8 cellular contexts compared by ENCODE assay signal in genomic region chr14:95535226-95536021, GRCh38. TPM values are rescaled to one million over a fixed set of nuclear protein-coding genes. Genes with fewer than 3 reads are reported as not detected.
A peak's percentile ranks its signal among the peaks of the same experiment; 100 is the strongest.
DNase-seq lines count a peak whose midpoint lies in the region; ATAC-seq, FAIRE-seq and TF ChIP-seq lines count a peak whose summit lies in the region.

No MANE protein-coding gene starts in this region.

- H3K9me3 ChIP-seq in HUES48 (ENCODE audit: control insufficient read depth, insufficient read depth, low read length) (no peaks in the 10 kb centered on the region), GM12878 (replicated peaks; ENCODE audit: control insufficient read depth, insufficient read depth, low read length) (no peaks in the 10 kb centered on the region), lower lobe of right lung (no peaks in the 10 kb centered on the region)

- in situ Hi-C loops in GM12878 (cut with MboI) = no loop called here

- TF ChIP-seq POLR2A in GM12878 (IDR thresholded peaks at IDR 0.05; ENCODE audit: low read depth, low read length) = no peak

- H3K4me1 ChIP-seq in HUES48 (ENCODE audit: control insufficient read depth, insufficient read depth, low read length) (peaks cover 22% of the 10 kb centered on the region), GM12878 (ENCODE audit: control insufficient read depth, insufficient read depth, low read length) (peaks cover 8% of the 10 kb centered on the region; the same call in 1 of the 2 replicates), lower lobe of right lung (peaks cover 64% of the 10 kb centered on the region)

- peak overlapping the region; percentile 41 for H2AFZ ChIP-seq in GM12878 (ENCODE audit: control insufficient read depth, low read depth, low read length)

- peak overlapping the region; percentile 91 for H3K27ac Mint-ChIP-seq in type B pancreatic cell

- peak overlapping the region; percentile 99 for H3K4me3 Mint-ChIP-seq in type B pancreatic cell

- peak overlapping the region; percentile 92 for H3K4me2 ChIP-seq in GM12878 (ENCODE audit: control insufficient read depth, insufficient read depth)

- RAD21 ChIA-PET in GM12878 (lab: Charles Lee; ENCODE audit: unreplicated experiment) = no interaction called here

- H3K9ac ChIP-seq in HUES48 (ENCODE audit: low read depth, low read length) = peak overlapping the region; percentile 57
- H3K9ac ChIP-seq in GM12878 (ENCODE audit: control insufficient read depth, insufficient read depth, low read length) = peak overlapping the region; percentile 88

- SMC1A ChIA-PET in GM12878 (lab: Charles Lee; ENCODE audit: uncharacterized antibody, unreplicated experiment) = interaction anchor here (1.1 to 4.0 kb wide), 5 partner anchors 12 to 93 kb away, joined by 3 to 25 read pairs (median 5); no protein-coding TSS in a partner anchor

- H3K27me3 ChIP-seq in HUES48 (ENCODE audit: control insufficient read depth, insufficient read depth, low read length) (no peaks in the 10 kb centered on the region; the same call in 1 of the 2 replicates), GM12878 (replicated peaks in 1 of 2; ENCODE audit: control insufficient read depth in 2 of 2, insufficient read depth in 2 of 2, low read length in 1 of 2) (no peaks in the 10 kb centered on the region), lower lobe of right lung (ENCODE audit: low read depth) (no peaks in the 10 kb centered on the region)

- no TSS peak for BruUV-seq in GM12878 (replicated peaks; lab: Mats Ljungman, UMichigan)

- TF ChIP-seq CTCF in GM12878 (IDR thresholded peaks at IDR 0.05 in 2 of 3, conservative IDR thresholded peaks at IDR 0.05 in 1 of 3; ENCODE audit: control insufficient read depth in 2 of 3, extremely low read depth in 1 of 3, insufficient read depth in 1 of 3, low read depth in 3 of 3, low read length in 3 of 3) (no peak), lower lobe of right lung (IDR thresholded peaks at IDR 0.05) (no peak), type B pancreatic cell (conservative IDR thresholded peaks at IDR 0.05) (no peak)

- intact Hi-C loops in GM12878 (cut with micrococcal nuclease; ENCODE audit: unreplicated experiment) (loop anchor here (10.0 kb wide), 1 partner anchor 381 kb away; the partner anchor contains the start of gene DICER1), lower lobe of right lung (cut with DNase I) (no loop called here)

- H3K4me1 Mint-ChIP-seq in type B pancreatic cell (ENCODE audit: unreplicated experiment) = peaks cover 48% of the 10 kb centered on the region

- WGBS in GM12878 (ENCODE audit: insufficient coverage, insufficient replicate concordance, low lambda C conversion rate, missing lambda C conversion rate) = 4% methylated on average over 52 of the region's 52 CpGs

- H3K36me3 Mint-ChIP-seq in type B pancreatic cell = peaks cover 4% of the 10 kb centered on the region

- ATAC-seq in GM12878 (no peak), lower lobe of right lung (no peak), GM21786 (IDR thresholded peaks at IDR 0.05; ENCODE audit: unreplicated experiment) (no peak), GM18519 (IDR thresholded peaks at IDR 0.05; ENCODE audit: low FRiP score, unreplicated experiment) (no peak)

- no peak for TF ChIP-seq EP300 in GM12878 (IDR thresholded peaks at IDR 0.05; ENCODE audit: borderline replicate concordance in 1 of 2, control insufficient read depth in 1 of 2, low read depth in 2 of 2, low read length in 2 of 2)

- H3K36me3 ChIP-seq in HUES48 (ENCODE audit: control insufficient read depth, insufficient read depth, low read length) (peaks cover 27% of the 10 kb centered on the region), GM12878 (ENCODE audit: control insufficient read depth in 2 of 2, insufficient read depth in 2 of 2, low read length in 1 of 2) (no peaks in the 10 kb centered on the region; a peak in 1 of 4 replicates), lower lobe of right lung (no peaks in the 10 kb centered on the region)

- H3K27me3 Mint-ChIP-seq in type B pancreatic cell = no peaks in the 10 kb centered on the region

- CTCF ChIA-PET in GM12878 (lab: Yijun Ruan, JAX) = interaction anchor here (1.3 to 12.1 kb wide), 5 partner anchors 8 to 91 kb away, joined by 3 to 118 read pairs (median 9); no protein-coding TSS in a partner anchor

- H3K4me3 ChIP-seq in HUES48 (ENCODE audit: low read depth, low read length) (peak overlapping the region; percentile 97), GM12878 (peak overlapping the region; percentile 90), lower lobe of right lung (peak overlapping the region; percentile 93)

- FAIRE-seq in GM12878 (lab: Jason Lieb, UNC) = no peak

- TF ChIP-seq RAD21 in GM12878 (IDR thresholded peaks at IDR 0.05; ENCODE audit: insufficient read depth, low read depth, low read length) = no peak

- H4K20me1 ChIP-seq in GM12878 (ENCODE audit: control insufficient read depth, insufficient read depth) = 0 out of 2 replicates have a peak, but pooled peaks cover 2% of the 10 kb centered on the region

- H3K27ac ChIP-seq in HUES48 (ENCODE audit: low read depth, low read length) (no peak overlapping the region), GM12878 (ENCODE audit: control insufficient read depth, insufficient read depth) (peak overlapping the region; percentile 67), lower lobe of right lung (peak overlapping the region; percentile 71)

- H3K79me2 ChIP-seq in GM12878 (ENCODE audit: control insufficient read depth, insufficient read depth, low read length) = peaks cover 88% of the 10 kb centered on the region

- POLR2A ChIA-PET in GM12878 (lab: Charles Lee) = interaction anchor here (1.0 to 1.7 kb wide), 3 partner anchors 33 to 162 kb away, joined by 3 to 6 read pairs (median 4); no protein-coding TSS in a partner anchor

- DNase-seq in stimulated activated CD4-positive, alpha-beta T cell treated with anti-CD3 and anti-CD28 coated beads, Interleukin-15, amount 100 ng/mL, for 24 hours = peak; percentile 45
- DNase-seq in stimulated activated CD4-positive, alpha-beta T cell treated with anti-CD3 and anti-CD28 coated beads, Interleukin-4, amount 100 ng/mL, for 4 hours = no peak
- DNase-seq in GM12878 (ENCODE audit: low read depth, low spot score) = no peak
- no peak for DNase-seq in lower lobe of right lung
- no peak for DNase-seq in type B pancreatic cell (ENCODE audit: extremely low spot score, unreplicated experiment)

- H3K9me3 Mint-ChIP-seq in type B pancreatic cell = no peaks in the 10 kb centered on the region

TF ChIP-seq in GM12878, 131 proteins besides CTCF, POLR2A, EP300 and RAD21 (continues in another document):
- TF ChIP-seq NR2C1 (IDR thresholded peaks at IDR 0.05) (no peak), RFX5 (IDR thresholded peaks at IDR 0.05; ENCODE audit: low read depth, low read length) (no peak)
- TF ChIP-seq, protein P1, sequence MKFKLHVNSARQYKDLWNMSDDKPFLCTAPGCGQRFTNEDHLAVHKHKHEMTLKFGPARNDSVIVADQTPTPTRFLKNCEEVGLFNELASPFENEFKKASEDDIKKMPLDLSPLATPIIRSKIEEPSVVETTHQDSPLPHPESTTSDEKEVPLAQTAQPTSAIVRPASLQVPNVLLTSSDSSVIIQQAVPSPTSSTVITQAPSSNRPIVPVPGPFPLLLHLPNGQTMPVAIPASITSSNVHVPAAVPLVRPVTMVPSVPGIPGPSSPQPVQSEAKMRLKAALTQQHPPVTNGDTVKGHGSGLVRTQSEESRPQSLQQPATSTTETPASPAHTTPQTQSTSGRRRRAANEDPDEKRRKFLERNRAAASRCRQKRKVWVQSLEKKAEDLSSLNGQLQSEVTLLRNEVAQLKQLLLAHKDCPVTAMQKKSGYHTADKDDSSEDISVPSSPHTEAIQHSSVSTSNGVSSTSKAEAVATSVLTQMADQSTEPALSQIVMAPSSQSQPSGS (IDR thresholded peaks at IDR 0.05; ENCODE audit: low read length) = no peak

RNA-seq across cellular contexts. Expression of gene GLRX5, which starts 0.6 kb away (rescaled TPM):
- 4.1 and 4.4 TPM in 2 replicates for total RNA-seq in GM12878 (2013; cell fraction: nucleolus; rRNA removed)
- total RNA-seq in GM12878 (2014; rRNA removed) = 60.4 and 66.9 TPM in 2 replicates
- total RNA-seq in GM12878 (2014; rRNA removed; fragmentation: Illumina TruSeq; extraction: Trizol) = 57.9 and 58.5 TPM in 2 replicates
- 48.2 and 53.8 TPM in 2 replicates for total RNA-seq in GM12878 (2021)
- polyA plus RNA-seq in GM12878 (2011; ENCODE audit: low read depth) = 38.1 TPM
- polyA plus RNA-seq in GM12878 (2011; rRNA removed) = 60.9 and 71.4 TPM in 2 replicates
- 23.4 and 28.6 TPM in 2 replicates for polyA plus RNA-seq in GM12878 (2011; cell fraction: cytosol; rRNA removed)
- polyA plus RNA-seq in GM12878 (2011; cell fraction: nucleus; rRNA removed) = 11.2 and 13.0 TPM in 2 replicates
- polyA plus RNA-seq in GM12878 (2012) = 30.1 and 36.5 TPM in 2 replicates
- 71.2 and 82.5 TPM in 2 replicates for polyA plus RNA-seq in GM12878 (2014; fragmentation: Illumina TruSeq; extraction: Trizol)
- polyA plus RNA-seq in GM12878 (2014; fragmentation: Nextera tagmentation; extraction: Ambion mirVana) = 10 to 100 TPM; 13.7 to 28.8 TPM
- 53.0 and 56.8 TPM in 2 replicates for polyA plus RNA-seq in GM12878 (2014; rRNA removed)
- polyA plus RNA-seq in GM12878 (2016; fragmentation: Nextera tagmentation; extraction: Ambion mirVana) = 100 to 1,000 TPM in 1 of 2 experiments, 10 to 100 TPM in 1; 12.8 to 139 TPM
- 13.3 and 15.7 TPM in 2 replicates for polyA minus RNA-seq in GM12878 (2011; rRNA and poly(A)+ RNA removed)
- polyA minus RNA-seq in GM12878 (2011; cell fraction: cytosol; rRNA and poly(A)+ RNA removed) = 8.0 and 9.5 TPM in 2 replicates
- polyA minus RNA-seq in GM12878 (2011; cell fraction: nucleus; rRNA and poly(A)+ RNA removed) = 3.6 and 7.3 TPM in 2 replicates
- total RNA-seq in lower lobe of right lung = 23.7 TPM
- total RNA-seq in type B pancreatic cell (ENCODE audit: low replicate concordance) = 48.8 and 59.4 TPM in 2 replicates

RNA-seq across cellular contexts. Expression of gene SYNE3, which starts 19.0 kb away (rescaled TPM):
- total RNA-seq in GM12878 (2013; cell fraction: nucleolus; rRNA removed) = 85.2 and 87.1 TPM in 2 replicates
- total RNA-seq in GM12878 (2014; rRNA removed) = 18.5 and 20.0 TPM in 2 replicates
- 16.2 and 16.7 TPM in 2 replicates for total RNA-seq in GM12878 (2014; rRNA removed; fragmentation: Illumina TruSeq; extraction: Trizol)
- total RNA-seq in GM12878 (2021) = 40.0 and 44.1 TPM in 2 replicates
- polyA plus RNA-seq in GM12878 (2011; ENCODE audit: low read depth) = 3.2 TPM
- 9.2 and 13.7 TPM in 2 replicates for polyA plus RNA-seq in GM12878 (2011; rRNA removed)
- polyA plus RNA-seq in GM12878 (2011; cell fraction: cytosol; rRNA removed) = 8.8 and 9.1 TPM in 2 replicates
- polyA plus RNA-seq in GM12878 (2011; cell fraction: nucleus; rRNA removed) = 35.2 and 47.8 TPM in 2 replicates
- 5.3 and 5.8 TPM in 2 replicates for polyA plus RNA-seq in GM12878 (2012)
- polyA plus RNA-seq in GM12878 (2014; fragmentation: Illumina TruSeq; extraction: Trizol) = 11.4 and 12.9 TPM in 2 replicates
- 1 to 10 TPM; 1.4 TPM for polyA plus RNA-seq in GM12878 (2014; fragmentation: Nextera tagmentation; extraction: Ambion mirVana)
- 16.3 and 17.2 TPM in 2 replicates for polyA plus RNA-seq in GM12878 (2014; rRNA removed)
- polyA plus RNA-seq in GM12878 (2016; fragmentation: Nextera tagmentation; extraction: Ambion mirVana) = 10 to 100 TPM; 11.6 to 13.0 TPM
- 23.6 and 27.6 TPM in 2 replicates for polyA minus RNA-seq in GM12878 (2011; rRNA and poly(A)+ RNA removed)
- polyA minus RNA-seq in GM12878 (2011; cell fraction: cytosol; rRNA and poly(A)+ RNA removed) = 11.1 and 11.3 TPM in 2 replicates
- 21.9 and 38.7 TPM in 2 replicates for polyA minus RNA-seq in GM12878 (2011; cell fraction: nucleus; rRNA and poly(A)+ RNA removed)
- total RNA-seq in lower lobe of right lung = 22.4 TPM
- total RNA-seq in type B pancreatic cell (ENCODE audit: low replicate concordance) = 0.65 and 2.9 TPM in 2 replicates
